In genomic region chr5:147483961-147484707, GRCh38 we compare ENCODE assay signal across 8 cellular contexts. TPM values are rescaled to one million over a fixed set of nuclear protein-coding genes. Genes with fewer than 3 reads are reported as not detected.
DNase-seq lines count a peak whose midpoint lies in the region; ATAC-seq and TF ChIP-seq lines count a peak whose summit lies in the region.

No MANE protein-coding gene starts in this region.

- H3K9me3 Mint-ChIP-seq in osteocyte (ENCODE audit: unreplicated experiment), result peaks cover 3% of the 10 kb centered on the region
- H3K9me3 Mint-ChIP-seq in stimulated activated naive B cell treated with anti-CD40 and anti-IgM and Interleukin-4, amounts not matched to agents 10 μg/mL and 1 μg/mL and 100 μg/mL, for 72 hours, result peaks cover 0 to 4% of the 10 kb centered on the region in 2 donors

- peak; percentile 37 for ATAC-seq in esophagus mucosa
- ATAC-seq in HG03175 (IDR thresholded peaks at IDR 0.05; ENCODE audit: unreplicated experiment), result no peak
- ATAC-seq in stimulated activated naive B cell treated with anti-CD40 and anti-IgM and Interleukin-4, amounts not matched to agents 10 μg/mL and 1 μg/mL and 100 μg/mL, for 72 hours (replicated peaks), result no peak

- H3K27ac Mint-ChIP-seq in osteocyte (ENCODE audit: unreplicated experiment), result peak overlapping the region; percentile 97
- no peak overlapping the region for H3K27ac Mint-ChIP-seq in stimulated activated naive B cell treated with anti-CD40 and anti-IgM and Interleukin-4, amounts not matched to agents 10 μg/mL and 1 μg/mL and 100 μg/mL, for 72 hours

- H3K4me1 Mint-ChIP-seq in osteocyte (ENCODE audit: unreplicated experiment), result peaks cover 45% of the 10 kb centered on the region
- H3K4me1 Mint-ChIP-seq in stimulated activated naive B cell treated with anti-CD40 and anti-IgM and Interleukin-4, amounts not matched to agents 10 μg/mL and 1 μg/mL and 100 μg/mL, for 72 hours, result peaks cover 9 to 27% of the 10 kb centered on the region in 2 donors

- DNase-seq in EH (ENCODE audit: low read depth) (peak; percentile 97), NCI-H446 treated with DMSO at 0.1 percent for 48 hours (lab: John Stamatoyannopoulos, UW) (peak; percentile 94), osteocyte (ENCODE audit: extremely low spot score, unreplicated experiment) (no peak)
- DNase-seq in activated CD4-positive, alpha-beta T cell treated with anti-CD3 and anti-CD28 coated beads for 4 hours, result no peak
- no peak for DNase-seq in stimulated activated CD4-positive, alpha-beta T cell treated with anti-CD3 and anti-CD28 coated beads, Interleukin-2, amount 100 ng/mL, for 48 hours
- DNase-seq in stimulated activated naive B cell treated with anti-CD40 and anti-IgM and Interleukin-4, amounts not matched to agents 10 μg/mL and 1 μg/mL and 100 μg/mL, for 72 hours, result no peak

- H3K4me3 Mint-ChIP-seq in osteocyte (ENCODE audit: unreplicated experiment), result no peak overlapping the region
- no peak overlapping the region for H3K4me3 Mint-ChIP-seq in stimulated activated naive B cell treated with anti-CD40 and anti-IgM and Interleukin-4, amounts not matched to agents 10 μg/mL and 1 μg/mL and 100 μg/mL, for 72 hours

- H3K27me3 Mint-ChIP-seq in osteocyte (ENCODE audit: unreplicated experiment), result no peaks in the 10 kb centered on the region
- H3K27me3 Mint-ChIP-seq in stimulated activated naive B cell treated with anti-CD40 and anti-IgM and Interleukin-4, amounts not matched to agents 10 μg/mL and 1 μg/mL and 100 μg/mL, for 72 hours, result peaks cover 0 to 5% of the 10 kb centered on the region in 2 donors

- TF ChIP-seq CTCF in osteocyte (IDR thresholded peaks at IDR 0.05), result no peak

- H3K36me3 Mint-ChIP-seq in osteocyte (ENCODE audit: unreplicated experiment), result no peaks in the 10 kb centered on the region
- H3K36me3 Mint-ChIP-seq in stimulated activated naive B cell treated with anti-CD40 and anti-IgM and Interleukin-4, amounts not matched to agents 10 μg/mL and 1 μg/mL and 100 μg/mL, for 72 hours, result no peaks in the 10 kb centered on the region

RNA-seq across cellular contexts. Expression of gene DPYSL3, which starts 25.7 kb away (rescaled TPM):
- 5.1 TPM for total RNA-seq in esophagus mucosa
- 84.1 and 88.0 TPM in 2 replicates for total RNA-seq in osteocyte

Comparison
In these comparisons a context has a peak if more than half of its experiments do, and no peak if none do; other contexts are left out.
1. DNase-seq: peak in EH (single experiment) and NCI-H446 treated with DMSO at 0.1 percent for 48 hours (single experiment); none in osteocyte (single experiment), activated CD4-positive, alpha-beta T cell treated with anti-CD3 and anti-CD28 coated beads for 4 hours (0 of 2), stimulated activated CD4-positive, alpha-beta T cell treated with anti-CD3 and anti-CD28 coated beads, Interleukin-2, amount 100 ng/mL, for 48 hours (0 of 2) and stimulated activated naive B cell treated with anti-CD40 and anti-IgM and Interleukin-4, amounts not matched to agents 10 μg/mL and 1 μg/mL and 100 μg/mL, for 72 hours (single experiment).
2. RNA of gene DPYSL3, which starts 25.7 kb away (total RNA-seq): 84.1 to 88.0 TPM in osteocyte; 5.1 TPM in esophagus mucosa (single experiment); every median in the first group is over 10 times any median in the second.